In genomic region chr2:134825716-134826115, GRCh38 we compare ENCODE assay signal across 17 cellular contexts. TPM values are rescaled to one million over a fixed set of nuclear protein-coding genes. Genes with fewer than 3 reads are reported as not detected.
"Had no signal": no experiment of that assay in that cellular context is flagged by ENCODE, and none has a peak within 500 bp of the region (broad histone marks: within the 10 kb centered on the region; RNA-seq: fewer than 3 reads in every experiment).

No MANE protein-coding gene starts in this region.

RNA-seq across cellular contexts. Expression of gene ACMSD, which starts 12.7 kb away (rescaled TPM):
- total RNA-seq: activated naive CD4-positive, alpha-beta T cell treated with anti-CD3 and anti-CD28 coated beads for 36 hours; activated naive CD4-positive, alpha-beta T cell treated with anti-CD3 and anti-CD28 coated beads, Interleukin-2, amount 50 U/mL, for 72 hours; activated naive CD8-positive, alpha-beta T cell treated with anti-CD3 and anti-CD28 coated beads for 36 hours; activated naive CD8-positive, alpha-beta T cell treated with anti-CD3 and anti-CD28 coated beads, Interleukin-2, amount 10 ng/mL, durations not matched to agents 7 days and 5 days; activated T-cell treated with anti-CD3 and anti-CD28 coated beads, Interleukin-2, amount 50 U/mL, for 4 hours; activated T-cell treated with anti-CD3 and anti-CD28 coated beads, Interleukin-2, amount 50 U/mL, for 72 hours; activated T-helper 1 cell treated with anti-CD3 and anti-CD28 coated beads, Interleukin-12 subunit alpha, Interleukin-12 subunit beta, Interleukin-2, Interleukin-4 antibody, amounts not matched to agents 30 ng/mL and 10 ng/mL and 1 ng/mL, durations not matched to agents 14 hours and 24 hours and 36 hours; activated T-helper 17 cell treated with anti-CD3 and anti-CD28 coated beads, Interleukin-2, amount 50 U/mL, for 72 hours; activated T-helper 2 cell treated with anti-CD3 and anti-CD28 coated beads, Interferon-gamma antibody, Interleukin-2, Interleukin-4, amounts not matched to agents 10 μg/mL and 5 μg/mL and 100 μg/mL, durations not matched to agents 14 hours and 24 hours and 36 hours; aorta; ascending aorta; astrocyte; bronchial epithelial cell; cardiac muscle cell; cardiac septum; cerebellum; chondrocyte had no signal
- polyA plus RNA-seq: aorta had no signal
